In genomic region chr20:3378138-3378537, GRCh38 we compare ENCODE assay signal across 1 cellular context.
TF ChIP-seq lines count a peak whose summit lies in the region.

No MANE protein-coding gene starts in this region.

TF ChIP-seq in H1, 55 proteins besides CTCF, POLR2A, EP300 and RAD21 (continued from another document):
- TF ChIP-seq, protein P1, sequence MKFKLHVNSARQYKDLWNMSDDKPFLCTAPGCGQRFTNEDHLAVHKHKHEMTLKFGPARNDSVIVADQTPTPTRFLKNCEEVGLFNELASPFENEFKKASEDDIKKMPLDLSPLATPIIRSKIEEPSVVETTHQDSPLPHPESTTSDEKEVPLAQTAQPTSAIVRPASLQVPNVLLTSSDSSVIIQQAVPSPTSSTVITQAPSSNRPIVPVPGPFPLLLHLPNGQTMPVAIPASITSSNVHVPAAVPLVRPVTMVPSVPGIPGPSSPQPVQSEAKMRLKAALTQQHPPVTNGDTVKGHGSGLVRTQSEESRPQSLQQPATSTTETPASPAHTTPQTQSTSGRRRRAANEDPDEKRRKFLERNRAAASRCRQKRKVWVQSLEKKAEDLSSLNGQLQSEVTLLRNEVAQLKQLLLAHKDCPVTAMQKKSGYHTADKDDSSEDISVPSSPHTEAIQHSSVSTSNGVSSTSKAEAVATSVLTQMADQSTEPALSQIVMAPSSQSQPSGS (IDR thresholded peaks at IDR 0.05; ENCODE audit: low read length): no peak
- TF ChIP-seq, protein P2, sequence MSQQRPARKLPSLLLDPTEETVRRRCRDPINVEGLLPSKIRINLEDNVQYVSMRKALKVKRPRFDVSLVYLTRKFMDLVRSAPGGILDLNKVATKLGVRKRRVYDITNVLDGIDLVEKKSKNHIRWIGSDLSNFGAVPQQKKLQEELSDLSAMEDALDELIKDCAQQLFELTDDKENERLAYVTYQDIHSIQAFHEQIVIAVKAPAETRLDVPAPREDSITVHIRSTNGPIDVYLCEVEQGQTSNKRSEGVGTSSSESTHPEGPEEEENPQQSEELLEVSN (IDR thresholded peaks at IDR 0.05): no peak
- TF ChIP-seq SP1 (IDR thresholded peaks at IDR 0.05; ENCODE audit: low read depth, low read length) (no peak), NRF1 (IDR thresholded peaks at IDR 0.05; ENCODE audit: low read depth, low read length) (no peak), RFX5 (IDR thresholded peaks at IDR 0.05; ENCODE audit: borderline replicate concordance, low read depth, low read length) (no peak), JUND (IDR thresholded peaks at IDR 0.05; ENCODE audit: low read length) (no peak), BRCA1 (IDR thresholded peaks at IDR 0.05; ENCODE audit: low read depth, low read length) (no peak), ASH2L (IDR thresholded peaks at IDR 0.05; ENCODE audit: low read length) (no peak), SAP30 (IDR thresholded peaks at IDR 0.05; ENCODE audit: insufficient read depth, insufficient replicate concordance, low read length) (no peak), MAFK (IDR thresholded peaks at IDR 0.05; ENCODE audit: low read depth, low read length) (no peak)
- TF ChIP-seq, protein P3, sequence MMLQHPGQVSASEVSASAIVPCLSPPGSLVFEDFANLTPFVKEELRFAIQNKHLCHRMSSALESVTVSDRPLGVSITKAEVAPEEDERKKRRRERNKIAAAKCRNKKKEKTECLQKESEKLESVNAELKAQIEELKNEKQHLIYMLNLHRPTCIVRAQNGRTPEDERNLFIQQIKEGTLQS (IDR thresholded peaks at IDR 0.05; ENCODE audit: insufficient read depth, low read depth, low read length): no peak
